13 cellular contexts compared by ENCODE assay signal in the genomic region with DNA sequence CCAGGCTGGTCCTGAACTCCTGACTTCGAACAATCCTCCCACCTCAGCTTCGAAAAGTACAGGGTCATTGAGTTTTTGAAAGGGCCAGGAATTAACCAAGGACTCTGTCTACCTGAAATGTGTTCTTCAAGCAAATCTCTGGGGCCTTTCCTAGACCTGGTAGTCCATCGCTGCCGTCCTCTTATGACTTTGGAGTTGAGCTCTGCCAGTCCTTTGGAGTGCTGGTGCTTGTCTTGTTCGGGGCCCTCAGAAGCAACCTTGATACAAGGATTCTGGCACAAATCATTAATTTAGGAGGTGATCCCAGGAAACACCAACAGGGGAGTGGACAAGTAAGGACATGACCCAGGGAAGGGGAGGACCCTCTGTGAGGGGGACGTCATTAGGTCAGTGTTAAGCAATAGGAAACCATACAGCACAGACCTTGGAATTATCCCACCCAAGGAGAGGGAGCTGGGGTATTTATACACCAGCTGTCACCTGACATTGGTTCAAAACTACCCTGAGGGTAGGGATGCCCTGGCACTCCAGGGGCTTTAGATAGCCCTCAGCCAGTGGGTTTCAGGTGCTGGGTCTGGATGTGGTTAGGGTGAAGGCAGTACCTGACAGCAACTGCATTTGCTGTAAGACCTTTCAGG.
DNase-seq lines count a peak whose midpoint lies in the region; ATAC-seq and TF ChIP-seq lines count a peak whose summit lies in the region.
"Had no signal": no experiment of that assay in that cellular context is flagged by ENCODE, and none has a peak within 500 bp of the region (broad histone marks: within the 10 kb centered on the region; RNA-seq: fewer than 3 reads in every experiment).

No MANE protein-coding gene starts in this region.

- H2AK9ac ChIP-seq in IMR-90 (replicated peaks; ENCODE audit: low read depth, low read length, poor library complexity): no peak overlapping the region

- TF ChIP-seq CTCF in IMR-90 (conservative IDR thresholded peaks at IDR 0.05; ENCODE audit: low read depth, low read length) (no peak), RWPE2 (IDR thresholded peaks at IDR 0.05; ENCODE audit: poor library complexity, severe bottlenecking) (no peak), nephron (IDR thresholded peaks at IDR 0.05; ENCODE audit: unreplicated experiment in 3 of 3) (no peak)

- H3K9ac ChIP-seq in IMR-90 (ENCODE audit: low read depth, low read length): no peak overlapping the region

- H3K23ac ChIP-seq in IMR-90 (ENCODE audit: low read depth, low read length): no peak overlapping the region

- dilution Hi-C loops in IMR-90 (cut with HindIII; ENCODE audit: low sequenced_read_pairs, unreplicated experiment): no loop called here

- H3K27ac ChIP-seq in IMR-90 (ENCODE audit: insufficient read depth, low read length) (no peak overlapping the region), RWPE2 (ENCODE audit: poor library complexity, severe bottlenecking) (no peak overlapping the region)
- H3K27ac ChIP-seq: C4-2B had no signal

- H3K4me3 Mint-ChIP-seq in nephron: no peak overlapping the region
- no peak overlapping the region for H3K4me3 Mint-ChIP-seq in T-helper 2 cell treated with Interferon-gamma antibody and Interleukin-4, amounts not matched to agents 5 μg/mL and 100 μg/mL, for 36 hours
- H3K4me3 Mint-ChIP-seq: CD4-positive, alpha-beta T cell; H9 had no signal

- peaks cover 19% of the 10 kb centered on the region for H3K4me1 Mint-ChIP-seq in nephron
- H3K4me1 Mint-ChIP-seq in T-helper 2 cell treated with Interferon-gamma antibody and Interleukin-4, amounts not matched to agents 5 μg/mL and 100 μg/mL, for 36 hours (ENCODE audit: low read depth): no peaks in the 10 kb centered on the region
- H3K4me1 Mint-ChIP-seq: IgD-negative memory B cell had no signal

- ATAC-seq in IMR-90 (ENCODE audit: low read depth) (no peak), RWPE2 (ENCODE audit: low read depth) (no peak), HG02610 (IDR thresholded peaks at IDR 0.05; ENCODE audit: unreplicated experiment) (no peak)

- H4K91ac ChIP-seq in IMR-90 (ENCODE audit: insufficient read depth, low read depth, low read length): no peak overlapping the region

- no peaks in the 10 kb centered on the region for H3K79me1 ChIP-seq in IMR-90 (ENCODE audit: low read depth in 1 of 2, low read length in 2 of 2)

- H3K14ac ChIP-seq in IMR-90 (replicated peaks; ENCODE audit: low read depth, low read length): no peak overlapping the region

- no peak overlapping the region for H3K4ac ChIP-seq in IMR-90 (ENCODE audit: low read depth, low read length)

- POLR2A ChIA-PET in IMR-90 (lab: Charles Lee; ENCODE audit: unreplicated experiment): no interaction called here

- WGBS in IMR-90 (ENCODE audit: extremely low coverage in 2 of 2, insufficient read length in 1 of 2), 2 experiments: 89% methylated on average over 3 of the region's 6 CpGs; no CpG with 5 or more reads in 1 of the 2 experiments

- H3K36me3 ChIP-seq in IMR-90 (ENCODE audit: control insufficient read depth, insufficient read depth, low read length): no peaks in the 10 kb centered on the region
- H3K36me3 ChIP-seq in RWPE2 (ENCODE audit: low read depth): no peaks in the 10 kb centered on the region

- H3K27me3 ChIP-seq in IMR-90 (ENCODE audit: control insufficient read depth, insufficient read depth, low read length) (no peaks in the 10 kb centered on the region; the same call in 1 of the 2 replicates), RWPE2 (ENCODE audit: insufficient read depth, poor library complexity, severe bottlenecking) (no peaks in the 10 kb centered on the region)

- no peaks in the 10 kb centered on the region for H3K9me1 ChIP-seq in IMR-90 (ENCODE audit: insufficient read depth, low read length)

- H2BK15ac ChIP-seq in IMR-90 (ENCODE audit: low read depth, low read length): no peak overlapping the region

- TF ChIP-seq RAD21 in IMR-90 (IDR thresholded peaks at IDR 0.05; ENCODE audit: low read length): no peak

- TF ChIP-seq POLR2A in IMR-90 (IDR thresholded peaks at IDR 0.05; ENCODE audit: low read depth, low read length): no peak

- H3K9me3 ChIP-seq in IMR-90 (ENCODE audit: control insufficient read depth, insufficient read depth, low read length) (no peaks in the 10 kb centered on the region), RWPE2 (ENCODE audit: severe bottlenecking) (no peaks in the 10 kb centered on the region)
- H3K9me3 ChIP-seq: Caco-2 had no signal

- no peak overlapping the region for H2BK5ac ChIP-seq in IMR-90 (ENCODE audit: low read depth, low read length, poor library complexity, severe bottlenecking)

- no peak overlapping the region for H2AFZ ChIP-seq in IMR-90 (replicated peaks; ENCODE audit: low read length, poor library complexity)

- DNase-seq in IMR-90 (no peak), RWPE2 (ENCODE audit: low spot score) (peak; percentile 17), T-helper 1 cell (no peak)
- DNase-seq in T-helper 2 cell treated with Interferon-gamma antibody and Interleukin-4, amounts not matched to agents 5 μg/mL and 100 μg/mL, for 36 hours (ENCODE audit: low spot score): no peak
- DNase-seq: ACHN; AML-193; Caco-2; CD4-positive, alpha-beta T cell; H9 had no signal

- no peaks in the 10 kb centered on the region for H3K9me3 Mint-ChIP-seq in nephron
- H3K9me3 Mint-ChIP-seq in T-helper 2 cell treated with Interferon-gamma antibody and Interleukin-4, amounts not matched to agents 5 μg/mL and 100 μg/mL, for 36 hours: no peaks in the 10 kb centered on the region
- H3K9me3 Mint-ChIP-seq: CD4-positive, alpha-beta T cell had no signal

- peak overlapping the region in 2 of 3 experiments; percentile 57 to 84 for H3K27ac Mint-ChIP-seq in nephron
- H3K27ac Mint-ChIP-seq in T-helper 2 cell treated with Interferon-gamma antibody and Interleukin-4, amounts not matched to agents 5 μg/mL and 100 μg/mL, for 36 hours: no peak overlapping the region
- H3K27ac Mint-ChIP-seq: CD4-positive, alpha-beta T cell; H9; IgD-negative memory B cell had no signal

- no peak overlapping the region for H4K8ac ChIP-seq in IMR-90 (ENCODE audit: low read depth in 2 of 2, low read length in 2 of 2)

- no TSS peak for BruUV-seq in IMR-90 (replicated peaks; lab: Mats Ljungman, UMichigan)

- H3K18ac ChIP-seq in IMR-90 (ENCODE audit: low read depth, low read length): no peak overlapping the region

- no peak overlapping the region for H2BK20ac ChIP-seq in IMR-90 (ENCODE audit: low read depth, low read length)

- no peaks in the 10 kb centered on the region for H3K36me3 Mint-ChIP-seq in nephron (ENCODE audit: low read depth)
- no peaks in the 10 kb centered on the region for H3K36me3 Mint-ChIP-seq in T-helper 2 cell treated with Interferon-gamma antibody and Interleukin-4, amounts not matched to agents 5 μg/mL and 100 μg/mL, for 36 hours (ENCODE audit: low read depth)

- no peaks in the 10 kb centered on the region for H4K20me1 ChIP-seq in IMR-90 (ENCODE audit: insufficient read depth, low read length)

- no peak overlapping the region for H4K5ac ChIP-seq in IMR-90 (ENCODE audit: low read depth, low read length)

- H3K27me3 Mint-ChIP-seq in nephron (ENCODE audit: low read depth): peaks cover 80% of the 10 kb centered on the region
- peaks cover 2% of the 10 kb centered on the region for H3K27me3 Mint-ChIP-seq in T-helper 2 cell treated with Interferon-gamma antibody and Interleukin-4, amounts not matched to agents 5 μg/mL and 100 μg/mL, for 36 hours (ENCODE audit: low read depth)

- CTCF ChIA-PET in IMR-90 (lab: Yijun Ruan, JAX): interaction anchor here (0.7 kb wide), 1 partner anchor 190 kb away, joined by 3 read pairs; no protein-coding TSS in a partner anchor

- H3K4me2 ChIP-seq in IMR-90 (ENCODE audit: low read depth, low read length): no peak overlapping the region

- H2AK5ac ChIP-seq in IMR-90 (ENCODE audit: low read depth, low read length): 0 out of 2 replicates have a peak overlapping the region, but pooled peaks have one; percentile 43

- in situ Hi-C loops in IMR-90 (cut with MboI; ENCODE audit: low sequenced_read_pairs): no loop called here

- peaks cover 6% of the 10 kb centered on the region; the same call in 1 of the 2 replicates for H3K4me1 ChIP-seq in IMR-90 (ENCODE audit: control insufficient read depth, insufficient read depth, low read length)
- H3K4me1 ChIP-seq in RWPE2 (ENCODE audit: insufficient read depth, poor library complexity, severe bottlenecking): peaks cover 4% of the 10 kb centered on the region
- H3K4me1 ChIP-seq: Caco-2 had no signal

- H2BK120ac ChIP-seq in IMR-90 (ENCODE audit: low read depth, low read length): no peak overlapping the region

- intact Hi-C loops in IMR-90 (cut with micrococcal nuclease): loop anchor here (10.0 kb wide), 1 partner anchor 299 kb away; no protein-coding TSS in a partner anchor

- no peak overlapping the region for H3K4me3 ChIP-seq in IMR-90 (ENCODE audit: insufficient read depth, low read depth, low read length)
- no peak overlapping the region for H3K4me3 ChIP-seq in RWPE2 (ENCODE audit: severe bottlenecking)

- H3K56ac ChIP-seq in IMR-90 (ENCODE audit: extremely low read depth, insufficient read depth, low read length): no peak overlapping the region

TF ChIP-seq in IMR-90, 13 proteins besides CTCF, POLR2A, EP300 and RAD21 (continues in another document):
- TF ChIP-seq BHLHE40 (IDR thresholded peaks at IDR 0.05; ENCODE audit: low read depth, low read length) (no peak), ELK1 (IDR thresholded peaks at IDR 0.05; ENCODE audit: borderline replicate concordance, low read depth, low read length) (no peak), USF2 (IDR thresholded peaks at IDR 0.05; ENCODE audit: low read depth, low read length) (no peak), FOS (IDR thresholded peaks at IDR 0.05; ENCODE audit: low read depth, low read length) (no peak), NFE2L2 (IDR thresholded peaks at IDR 0.05; ENCODE audit: low read depth, low read length) (no peak), MXI1 (IDR thresholded peaks at IDR 0.05; ENCODE audit: borderline replicate concordance, low read depth, low read length) (no peak), RCOR1 (IDR thresholded peaks at IDR 0.05; ENCODE audit: insufficient replicate concordance, low read length) (no peak)
